ENCODE assay signal across 1 cellular context in the genomic region with DNA sequence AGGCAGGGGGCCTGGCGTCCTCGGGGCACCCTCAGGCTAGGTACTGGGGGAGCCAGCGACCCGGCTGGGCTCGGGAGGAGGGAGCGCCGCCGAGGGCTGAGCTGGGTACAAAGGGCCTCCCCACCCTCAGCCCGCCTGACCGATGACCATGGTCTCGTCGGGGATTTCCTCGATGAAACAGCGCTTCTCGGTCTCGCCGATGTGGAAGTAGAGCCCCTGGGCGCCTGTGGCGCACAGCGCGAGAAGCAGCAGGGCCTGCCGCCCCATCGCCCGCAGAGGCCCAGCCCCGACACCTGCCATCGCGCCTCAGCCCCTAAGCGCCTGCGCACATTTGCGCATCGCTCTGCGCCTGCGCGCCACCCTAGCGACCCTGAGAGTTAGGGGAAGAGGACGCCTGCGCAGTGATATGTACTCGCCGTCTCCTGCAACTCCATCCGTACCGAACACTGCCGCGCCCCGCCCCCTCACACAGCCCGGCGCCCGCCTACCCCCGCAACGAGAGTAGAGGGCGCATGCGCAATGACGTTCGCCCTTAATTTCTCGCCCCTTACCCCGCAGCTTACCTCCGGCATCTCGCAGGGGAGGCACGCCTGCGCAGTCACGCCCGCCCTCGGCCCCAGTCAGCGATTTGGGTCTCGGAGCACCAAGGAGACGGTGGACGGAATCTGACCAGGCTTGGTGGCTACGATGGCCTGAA.
TF ChIP-seq lines count a peak whose summit lies in the region.

A gene (minus strand): TSS at position 325 of the 697 bp plus-strand sequence. CDS start 25 bp downstream, at position 300.

TF ChIP-seq in HepG2, 621 proteins besides CTCF, POLR2A, EP300 and RAD21 (continued from another document and continues in another):
- TF ChIP-seq, protein P1, sequence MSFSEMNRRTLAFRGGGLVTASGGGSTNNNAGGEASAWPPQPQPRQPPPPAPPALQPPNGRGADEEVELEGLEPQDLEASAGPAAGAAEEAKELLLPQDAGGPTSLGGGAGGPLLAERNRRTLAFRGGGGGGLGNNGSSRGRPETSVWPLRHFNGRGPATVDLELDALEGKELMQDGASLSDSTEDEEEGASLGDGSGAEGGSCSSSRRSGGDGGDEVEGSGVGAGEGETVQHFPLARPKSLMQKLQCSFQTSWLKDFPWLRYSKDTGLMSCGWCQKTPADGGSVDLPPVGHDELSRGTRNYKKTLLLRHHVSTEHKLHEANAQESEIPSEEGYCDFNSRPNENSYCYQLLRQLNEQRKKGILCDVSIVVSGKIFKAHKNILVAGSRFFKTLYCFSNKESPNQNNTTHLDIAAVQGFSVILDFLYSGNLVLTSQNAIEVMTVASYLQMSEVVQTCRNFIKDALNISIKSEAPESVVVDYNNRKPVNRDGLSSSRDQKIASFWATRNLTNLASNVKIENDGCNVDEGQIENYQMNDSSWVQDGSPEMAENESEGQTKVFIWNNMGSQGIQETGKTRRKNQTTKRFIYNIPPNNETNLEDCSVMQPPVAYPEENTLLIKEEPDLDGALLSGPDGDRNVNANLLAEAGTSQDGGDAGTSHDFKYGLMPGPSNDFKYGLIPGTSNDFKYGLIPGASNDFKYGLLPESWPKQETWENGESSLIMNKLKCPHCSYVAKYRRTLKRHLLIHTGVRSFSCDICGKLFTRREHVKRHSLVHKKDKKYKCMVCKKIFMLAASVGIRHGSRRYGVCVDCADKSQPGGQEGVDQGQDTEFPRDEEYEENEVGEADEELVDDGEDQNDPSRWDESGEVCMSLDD (CRISPR knock-in tag; IDR thresholded peaks at IDR 0.05; ENCODE audit: borderline replicate concordance): 0 out of 2 replicates have a peak, but pooled peaks have one; percentile 20
- TF ChIP-seq NFKB2 (CRISPR knock-in tag; IDR thresholded peaks at IDR 0.05; ENCODE audit: borderline replicate concordance) (peak; percentile 67; the same call in 1 of the 2 replicates), RBFOX2 (IDR thresholded peaks at IDR 0.05; ENCODE audit: low read depth, low read length) (peak; percentile 96), CREB1 (IDR thresholded peaks at IDR 0.05) (peak; percentile 58), CREB1 (CRISPR knock-in tag; IDR thresholded peaks at IDR 0.05) (no peak), ZNF75D (CRISPR knock-in tag; IDR thresholded peaks at IDR 0.05; ENCODE audit: borderline replicate concordance) (no peak), TP53 (CRISPR knock-in tag; conservative IDR thresholded peaks at IDR 0.05) (peak; percentile 40; the same call in 1 of the 2 replicates), ZNF441 (CRISPR knock-in tag; IDR thresholded peaks at IDR 0.05; ENCODE audit: borderline replicate concordance) (0 out of 2 replicates have a peak, but pooled peaks have one; percentile 57), RBM39 (IDR thresholded peaks at IDR 0.05; ENCODE audit: low read depth, low read length, poor library complexity, severe bottlenecking) (peak; percentile 34), ZNF446 (CRISPR knock-in tag; IDR thresholded peaks at IDR 0.05) (peak; percentile 24; the same call in 1 of the 2 replicates), HDAC2 (CRISPR knock-in tag; IDR thresholded peaks at IDR 0.05) (peak; percentile 59; the same call in 1 of the 2 replicates), YY1 (IDR thresholded peaks at IDR 0.05; ENCODE audit: insufficient read depth, insufficient replicate concordance, low read depth, low read length) (peak; percentile 82), ZNF558 (CRISPR knock-in tag; IDR thresholded peaks at IDR 0.05; ENCODE audit: borderline replicate concordance) (0 out of 2 replicates have a peak, but pooled peaks have one; percentile 71), SMARCC2 (IDR thresholded peaks at IDR 0.05) (no peak), TAF15 (IDR thresholded peaks at IDR 0.05; ENCODE audit: low read depth, low read length, poor library complexity, severe bottlenecking) (no peak), GFI1 (CRISPR knock-in tag; IDR thresholded peaks at IDR 0.05; ENCODE audit: borderline replicate concordance) (peak; percentile 58; the same call in 1 of the 2 replicates), ZFX (CRISPR knock-in tag; IDR thresholded peaks at IDR 0.05; ENCODE audit: low read depth) (peak; percentile 99), ZNF235 (CRISPR knock-in tag; IDR thresholded peaks at IDR 0.05; ENCODE audit: borderline replicate concordance) (no peak; the same call in 1 of the 2 replicates), DNMT1 (CRISPR knock-in tag; IDR thresholded peaks at IDR 0.05) (no peak), FOXJ3 (CRISPR knock-in tag; IDR thresholded peaks at IDR 0.05; ENCODE audit: borderline replicate concordance) (peak; percentile 48; the same call in 1 of the 2 replicates), MTF2 (CRISPR knock-in tag; IDR thresholded peaks at IDR 0.05; ENCODE audit: borderline replicate concordance) (no peak), PHF20 (CRISPR knock-in tag; IDR thresholded peaks at IDR 0.05) (peak; percentile 79), ZNF792 (CRISPR knock-in tag; IDR thresholded peaks at IDR 0.05) (0 out of 2 replicates have a peak, but pooled peaks have one; percentile 21), DMAP1 (CRISPR knock-in tag; IDR thresholded peaks at IDR 0.05) (peak; percentile 63; the same call in 1 of the 2 replicates), NCOR1 (IDR thresholded peaks at IDR 0.05; ENCODE audit: borderline replicate concordance, low read length) (no peak), SOX13 (IDR thresholded peaks at IDR 0.05) (0 out of 2 replicates have a peak, but pooled peaks have one; percentile 30), SOX13 (CRISPR knock-in tag; conservative IDR thresholded peaks at IDR 0.05 in 1 of 2, IDR thresholded peaks at IDR 0.05 in 1 of 2) (no peak), ZC3H4 (CRISPR knock-in tag; IDR thresholded peaks at IDR 0.05; ENCODE audit: borderline replicate concordance) (no peak), KDM5B (CRISPR knock-in tag; IDR thresholded peaks at IDR 0.05; ENCODE audit: borderline replicate concordance) (0 out of 2 replicates have a peak, but pooled peaks have one; percentile 69)
- TF ChIP-seq, protein P2, sequence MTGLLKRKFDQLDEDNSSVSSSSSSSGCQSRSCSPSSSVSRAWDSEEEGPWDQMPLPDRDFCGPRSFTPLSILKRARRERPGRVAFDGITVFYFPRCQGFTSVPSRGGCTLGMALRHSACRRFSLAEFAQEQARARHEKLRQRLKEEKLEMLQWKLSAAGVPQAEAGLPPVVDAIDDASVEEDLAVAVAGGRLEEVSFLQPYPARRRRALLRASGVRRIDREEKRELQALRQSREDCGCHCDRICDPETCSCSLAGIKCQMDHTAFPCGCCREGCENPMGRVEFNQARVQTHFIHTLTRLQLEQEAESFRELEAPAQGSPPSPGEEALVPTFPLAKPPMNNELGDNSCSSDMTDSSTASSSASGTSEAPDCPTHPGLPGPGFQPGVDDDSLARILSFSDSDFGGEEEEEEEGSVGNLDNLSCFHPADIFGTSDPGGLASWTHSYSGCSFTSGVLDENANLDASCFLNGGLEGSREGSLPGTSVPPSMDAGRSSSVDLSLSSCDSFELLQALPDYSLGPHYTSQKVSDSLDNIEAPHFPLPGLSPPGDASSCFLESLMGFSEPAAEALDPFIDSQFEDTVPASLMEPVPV (CRISPR knock-in tag; IDR thresholded peaks at IDR 0.05): peak; percentile 53
- TF ChIP-seq, protein P3, sequence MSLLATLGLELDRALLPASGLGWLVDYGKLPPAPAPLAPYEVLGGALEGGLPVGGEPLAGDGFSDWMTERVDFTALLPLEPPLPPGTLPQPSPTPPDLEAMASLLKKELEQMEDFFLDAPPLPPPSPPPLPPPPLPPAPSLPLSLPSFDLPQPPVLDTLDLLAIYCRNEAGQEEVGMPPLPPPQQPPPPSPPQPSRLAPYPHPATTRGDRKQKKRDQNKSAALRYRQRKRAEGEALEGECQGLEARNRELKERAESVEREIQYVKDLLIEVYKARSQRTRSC (CRISPR knock-in tag; IDR thresholded peaks at IDR 0.05; ENCODE audit: low read depth): no peak
- TF ChIP-seq, protein P4, sequence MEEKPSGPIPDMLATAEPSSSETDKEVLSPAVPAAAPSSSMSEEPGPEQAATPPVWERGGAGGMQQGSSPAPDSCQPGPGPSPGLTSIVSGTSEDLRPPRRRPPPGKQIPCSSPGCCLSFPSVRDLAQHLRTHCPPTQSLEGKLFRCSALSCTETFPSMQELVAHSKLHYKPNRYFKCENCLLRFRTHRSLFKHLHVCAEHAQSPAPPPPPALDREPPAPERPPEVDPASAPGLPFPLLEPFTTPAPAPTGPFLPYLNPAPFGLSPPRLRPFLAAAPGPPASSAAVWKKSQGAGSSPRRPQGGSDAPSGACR (CRISPR knock-in tag; IDR thresholded peaks at IDR 0.05): peak; percentile 79; the same call in 1 of the 2 replicates
- TF ChIP-seq, protein P5, sequence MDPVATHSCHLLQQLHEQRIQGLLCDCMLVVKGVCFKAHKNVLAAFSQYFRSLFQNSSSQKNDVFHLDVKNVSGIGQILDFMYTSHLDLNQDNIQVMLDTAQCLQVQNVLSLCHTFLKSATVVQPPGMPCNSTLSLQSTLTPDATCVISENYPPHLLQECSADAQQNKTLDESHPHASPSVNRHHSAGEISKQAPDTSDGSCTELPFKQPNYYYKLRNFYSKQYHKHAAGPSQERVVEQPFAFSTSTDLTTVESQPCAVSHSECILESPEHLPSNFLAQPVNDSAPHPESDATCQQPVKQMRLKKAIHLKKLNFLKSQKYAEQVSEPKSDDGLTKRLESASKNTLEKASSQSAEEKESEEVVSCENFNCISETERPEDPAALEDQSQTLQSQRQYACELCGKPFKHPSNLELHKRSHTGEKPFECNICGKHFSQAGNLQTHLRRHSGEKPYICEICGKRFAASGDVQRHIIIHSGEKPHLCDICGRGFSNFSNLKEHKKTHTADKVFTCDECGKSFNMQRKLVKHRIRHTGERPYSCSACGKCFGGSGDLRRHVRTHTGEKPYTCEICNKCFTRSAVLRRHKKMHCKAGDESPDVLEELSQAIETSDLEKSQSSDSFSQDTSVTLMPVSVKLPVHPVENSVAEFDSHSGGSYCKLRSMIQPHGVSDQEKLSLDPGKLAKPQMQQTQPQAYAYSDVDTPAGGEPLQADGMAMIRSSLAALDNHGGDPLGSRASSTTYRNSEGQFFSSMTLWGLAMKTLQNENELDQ (CRISPR knock-in tag; IDR thresholded peaks at IDR 0.05; ENCODE audit: borderline replicate concordance): no peak
- TF ChIP-seq, protein P6, sequence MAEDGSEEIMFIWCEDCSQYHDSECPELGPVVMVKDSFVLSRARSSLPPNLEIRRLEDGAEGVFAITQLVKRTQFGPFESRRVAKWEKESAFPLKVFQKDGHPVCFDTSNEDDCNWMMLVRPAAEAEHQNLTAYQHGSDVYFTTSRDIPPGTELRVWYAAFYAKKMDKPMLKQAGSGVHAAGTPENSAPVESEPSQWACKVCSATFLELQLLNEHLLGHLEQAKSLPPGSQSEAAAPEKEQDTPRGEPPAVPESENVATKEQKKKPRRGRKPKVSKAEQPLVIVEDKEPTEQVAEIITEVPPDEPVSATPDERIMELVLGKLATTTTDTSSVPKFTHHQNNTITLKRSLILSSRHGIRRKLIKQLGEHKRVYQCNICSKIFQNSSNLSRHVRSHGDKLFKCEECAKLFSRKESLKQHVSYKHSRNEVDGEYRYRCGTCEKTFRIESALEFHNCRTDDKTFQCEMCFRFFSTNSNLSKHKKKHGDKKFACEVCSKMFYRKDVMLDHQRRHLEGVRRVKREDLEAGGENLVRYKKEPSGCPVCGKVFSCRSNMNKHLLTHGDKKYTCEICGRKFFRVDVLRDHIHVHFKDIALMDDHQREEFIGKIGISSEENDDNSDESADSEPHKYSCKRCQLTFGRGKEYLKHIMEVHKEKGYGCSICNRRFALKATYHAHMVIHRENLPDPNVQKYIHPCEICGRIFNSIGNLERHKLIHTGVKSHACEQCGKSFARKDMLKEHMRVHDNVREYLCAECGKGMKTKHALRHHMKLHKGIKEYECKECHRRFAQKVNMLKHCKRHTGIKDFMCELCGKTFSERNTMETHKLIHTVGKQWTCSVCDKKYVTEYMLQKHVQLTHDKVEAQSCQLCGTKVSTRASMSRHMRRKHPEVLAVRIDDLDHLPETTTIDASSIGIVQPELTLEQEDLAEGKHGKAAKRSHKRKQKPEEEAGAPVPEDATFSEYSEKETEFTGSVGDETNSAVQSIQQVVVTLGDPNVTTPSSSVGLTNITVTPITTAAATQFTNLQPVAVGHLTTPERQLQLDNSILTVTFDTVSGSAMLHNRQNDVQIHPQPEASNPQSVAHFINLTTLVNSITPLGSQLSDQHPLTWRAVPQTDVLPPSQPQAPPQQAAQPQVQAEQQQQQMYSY (CRISPR knock-in tag; IDR thresholded peaks at IDR 0.05): no peak
- TF ChIP-seq, protein P7, sequence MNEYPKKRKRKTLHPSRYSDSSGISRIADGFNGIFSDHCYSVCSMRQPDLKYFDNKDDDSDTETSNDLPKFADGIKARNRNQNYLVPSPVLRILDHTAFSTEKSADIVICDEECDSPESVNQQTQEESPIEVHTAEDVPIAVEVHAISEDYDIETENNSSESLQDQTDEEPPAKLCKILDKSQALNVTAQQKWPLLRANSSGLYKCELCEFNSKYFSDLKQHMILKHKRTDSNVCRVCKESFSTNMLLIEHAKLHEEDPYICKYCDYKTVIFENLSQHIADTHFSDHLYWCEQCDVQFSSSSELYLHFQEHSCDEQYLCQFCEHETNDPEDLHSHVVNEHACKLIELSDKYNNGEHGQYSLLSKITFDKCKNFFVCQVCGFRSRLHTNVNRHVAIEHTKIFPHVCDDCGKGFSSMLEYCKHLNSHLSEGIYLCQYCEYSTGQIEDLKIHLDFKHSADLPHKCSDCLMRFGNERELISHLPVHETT (CRISPR knock-in tag; conservative IDR thresholded peaks at IDR 0.05): peak; percentile 27; the same call in 1 of the 2 replicates
- TF ChIP-seq, protein P8, sequence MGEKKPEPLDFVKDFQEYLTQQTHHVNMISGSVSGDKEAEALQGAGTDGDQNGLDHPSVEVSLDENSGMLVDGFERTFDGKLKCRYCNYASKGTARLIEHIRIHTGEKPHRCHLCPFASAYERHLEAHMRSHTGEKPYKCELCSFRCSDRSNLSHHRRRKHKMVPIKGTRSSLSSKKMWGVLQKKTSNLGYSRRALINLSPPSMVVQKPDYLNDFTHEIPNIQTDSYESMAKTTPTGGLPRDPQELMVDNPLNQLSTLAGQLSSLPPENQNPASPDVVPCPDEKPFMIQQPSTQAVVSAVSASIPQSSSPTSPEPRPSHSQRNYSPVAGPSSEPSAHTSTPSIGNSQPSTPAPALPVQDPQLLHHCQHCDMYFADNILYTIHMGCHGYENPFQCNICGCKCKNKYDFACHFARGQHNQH (CRISPR knock-in tag; IDR thresholded peaks at IDR 0.05): peak; percentile 43; the same call in 1 of the 2 replicates
- TF ChIP-seq, protein P9, sequence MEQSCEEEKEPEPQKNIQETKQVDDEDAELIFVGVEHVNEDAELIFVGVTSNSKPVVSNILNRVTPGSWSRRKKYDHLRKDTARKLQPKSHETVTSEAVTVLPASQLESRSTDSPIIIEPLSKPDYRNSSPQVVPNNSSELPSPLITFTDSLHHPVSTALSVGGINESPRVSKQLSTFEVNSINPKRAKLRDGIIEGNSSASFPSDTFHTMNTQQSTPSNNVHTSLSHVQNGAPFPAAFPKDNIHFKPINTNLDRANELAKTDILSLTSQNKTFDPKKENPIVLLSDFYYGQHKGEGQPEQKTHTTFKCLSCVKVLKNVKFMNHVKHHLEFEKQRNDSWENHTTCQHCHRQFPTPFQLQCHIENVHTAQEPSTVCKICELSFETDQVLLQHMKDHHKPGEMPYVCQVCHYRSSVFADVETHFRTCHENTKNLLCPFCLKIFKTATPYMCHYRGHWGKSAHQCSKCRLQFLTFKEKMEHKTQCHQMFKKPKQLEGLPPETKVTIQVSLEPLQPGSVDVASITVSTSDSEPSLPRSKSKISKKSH (CRISPR knock-in tag; IDR thresholded peaks at IDR 0.05; ENCODE audit: borderline replicate concordance): peak; percentile 76; the same call in 1 of the 2 replicates
